ENCODE assay signal across 1 cellular context in genomic region chr19:46878613-46879375, GRCh38.
TF ChIP-seq lines count a peak whose summit lies in the region.

No MANE protein-coding gene starts in this region.

TF ChIP-seq in GM23338, 12 proteins besides CTCF, POLR2A, EP300 and RAD21 (continued from another document):
- TF ChIP-seq, protein P1, sequence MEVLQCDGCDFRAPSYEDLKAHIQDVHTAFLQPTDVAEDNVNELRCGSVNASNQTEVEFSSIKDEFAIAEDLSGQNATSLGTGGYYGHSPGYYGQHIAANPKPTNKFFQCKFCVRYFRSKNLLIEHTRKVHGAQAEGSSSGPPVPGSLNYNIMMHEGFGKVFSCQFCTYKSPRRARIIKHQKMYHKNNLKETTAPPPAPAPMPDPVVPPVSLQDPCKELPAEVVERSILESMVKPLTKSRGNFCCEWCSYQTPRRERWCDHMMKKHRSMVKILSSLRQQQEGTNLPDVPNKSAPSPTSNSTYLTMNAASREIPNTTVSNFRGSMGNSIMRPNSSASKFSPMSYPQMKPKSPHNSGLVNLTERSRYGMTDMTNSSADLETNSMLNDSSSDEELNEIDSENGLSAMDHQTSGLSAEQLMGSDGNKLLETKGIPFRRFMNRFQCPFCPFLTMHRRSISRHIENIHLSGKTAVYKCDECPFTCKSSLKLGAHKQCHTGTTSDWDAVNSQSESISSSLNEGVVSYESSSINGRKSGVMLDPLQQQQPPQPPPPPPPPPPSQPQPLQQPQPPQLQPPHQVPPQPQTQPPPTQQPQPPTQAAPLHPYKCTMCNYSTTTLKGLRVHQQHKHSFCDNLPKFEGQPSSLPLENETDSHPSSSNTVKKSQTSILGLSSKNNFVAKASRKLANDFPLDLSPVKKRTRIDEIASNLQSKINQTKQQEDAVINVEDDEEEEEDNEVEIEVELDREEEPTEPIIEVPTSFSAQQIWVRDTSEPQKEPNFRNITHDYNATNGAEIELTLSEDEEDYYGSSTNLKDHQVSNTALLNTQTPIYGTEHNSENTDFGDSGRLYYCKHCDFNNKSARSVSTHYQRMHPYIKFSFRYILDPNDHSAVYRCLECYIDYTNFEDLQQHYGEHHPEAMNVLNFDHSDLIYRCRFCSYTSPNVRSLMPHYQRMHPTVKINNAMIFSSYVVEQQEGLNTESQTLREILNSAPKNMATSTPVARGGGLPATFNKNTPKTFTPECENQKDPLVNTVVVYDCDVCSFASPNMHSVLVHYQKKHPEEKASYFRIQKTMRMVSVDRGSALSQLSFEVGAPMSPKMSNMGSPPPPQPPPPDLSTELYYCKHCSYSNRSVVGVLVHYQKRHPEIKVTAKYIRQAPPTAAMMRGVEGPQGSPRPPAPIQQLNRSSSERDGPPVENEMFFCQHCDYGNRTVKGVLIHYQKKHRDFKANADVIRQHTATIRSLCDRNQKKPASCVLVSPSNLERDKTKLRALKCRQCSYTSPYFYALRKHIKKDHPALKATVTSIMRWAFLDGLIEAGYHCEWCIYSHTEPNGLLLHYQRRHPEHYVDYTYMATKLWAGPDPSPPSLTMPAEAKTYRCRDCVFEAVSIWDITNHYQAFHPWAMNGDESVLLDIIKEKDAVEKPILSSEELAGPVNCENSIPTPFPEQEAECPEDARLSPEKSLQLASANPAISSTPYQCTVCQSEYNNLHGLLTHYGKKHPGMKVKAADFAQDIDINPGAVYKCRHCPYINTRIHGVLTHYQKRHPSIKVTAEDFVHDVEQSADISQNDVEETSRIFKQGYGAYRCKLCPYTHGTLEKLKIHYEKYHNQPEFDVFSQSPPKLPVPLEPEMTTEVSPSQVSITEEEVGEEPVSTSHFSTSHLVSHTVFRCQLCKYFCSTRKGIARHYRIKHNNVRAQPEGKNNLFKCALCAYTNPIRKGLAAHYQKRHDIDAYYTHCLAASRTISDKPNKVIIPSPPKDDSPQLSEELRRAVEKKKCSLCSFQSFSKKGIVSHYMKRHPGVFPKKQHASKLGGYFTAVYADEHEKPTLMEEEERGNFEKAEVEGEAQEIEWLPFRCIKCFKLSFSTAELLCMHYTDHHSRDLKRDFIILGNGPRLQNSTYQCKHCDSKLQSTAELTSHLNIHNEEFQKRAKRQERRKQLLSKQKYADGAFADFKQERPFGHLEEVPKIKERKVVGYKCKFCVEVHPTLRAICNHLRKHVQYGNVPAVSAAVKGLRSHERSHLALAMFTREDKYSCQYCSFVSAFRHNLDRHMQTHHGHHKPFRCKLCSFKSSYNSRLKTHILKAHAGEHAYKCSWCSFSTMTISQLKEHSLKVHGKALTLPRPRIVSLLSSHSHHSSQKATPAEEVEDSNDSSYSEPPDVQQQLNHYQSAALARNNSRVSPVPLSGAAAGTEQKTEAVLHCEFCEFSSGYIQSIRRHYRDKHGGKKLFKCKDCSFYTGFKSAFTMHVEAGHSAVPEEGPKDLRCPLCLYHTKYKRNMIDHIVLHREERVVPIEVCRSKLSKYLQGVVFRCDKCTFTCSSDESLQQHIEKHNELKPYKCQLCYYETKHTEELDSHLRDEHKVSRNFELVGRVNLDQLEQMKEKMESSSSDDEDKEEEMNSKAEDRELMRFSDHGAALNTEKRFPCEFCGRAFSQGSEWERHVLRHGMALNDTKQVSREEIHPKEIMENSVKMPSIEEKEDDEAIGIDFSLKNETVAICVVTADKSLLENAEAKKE (CRISPR knock-in tag; IDR thresholded peaks at IDR 0.05): no peak
- no peak for TF ChIP-seq ZNF331 (CRISPR knock-in tag; IDR thresholded peaks at IDR 0.05; ENCODE audit: low read depth)
- TF ChIP-seq NANOG (IDR thresholded peaks at IDR 0.05; ENCODE audit: borderline replicate concordance): no peak
- TF ChIP-seq REST (IDR thresholded peaks at IDR 0.05; ENCODE audit: unreplicated experiment): no peak
